ENCODE assay signal across 8 cellular contexts in genomic region chr1:31644560-31645273, GRCh38. TPM values are rescaled to one million over a fixed set of nuclear protein-coding genes. Genes with fewer than 3 reads are reported as not detected.
DNase-seq lines count a peak whose midpoint lies in the region; ATAC-seq and TF ChIP-seq lines count a peak whose summit lies in the region.

Gene PEF1, minus strand, starts transcription at chr1:31644876. Its CDS starts 12 bp downstream, at chr1:31644864.

- TF ChIP-seq POLR2A in esophagus squamous epithelium (IDR thresholded peaks at IDR 0.05), result peak in 2 of 4 donors; percentile 75 to 81

- no peaks in the 10 kb centered on the region for H3K27me3 ChIP-seq in esophagus squamous epithelium

- WGBS in esophagus squamous epithelium, 2 donors, result 0% methylated on average over 6 to 22 of the region's 56 CpGs

- peak within 1 kb of the TSS; percentile 96 for H3K4me3 Mint-ChIP-seq in activated T-helper 1 cell treated with anti-CD3 and anti-CD28 coated beads, Interleukin-12 subunit alpha, Interleukin-12 subunit beta, Interleukin-2, Interleukin-4 antibody, amounts not matched to agents 30 ng/mL and 10 ng/mL and 1 ng/mL, durations not matched to agents 14 hours and 24 hours and 36 hours

- intact Hi-C loops in activated T-helper 1 cell treated with anti-CD3 and anti-CD28 coated beads, Interleukin-12 subunit alpha, Interleukin-12 subunit beta, Interleukin-2, Interleukin-4 antibody, amounts not matched to agents 30 ng/mL and 10 ng/mL and 1 ng/mL, durations not matched to agents 14 hours and 24 hours and 36 hours (cut with micrococcal nuclease), result loop anchor here (1.0 to 10.0 kb wide), 9 partner anchors 144 to 890 kb away; partner anchors contain the start of genes BSDC1, KPNA6, LAPTM5 and PTP4A2
- intact Hi-C loops in esophagus squamous epithelium (cut with DNase I), result no loop called here

- H3K36me3 ChIP-seq in esophagus squamous epithelium, result no peaks in the 10 kb centered on the region

- H3K9me3 Mint-ChIP-seq in activated T-helper 1 cell treated with anti-CD3 and anti-CD28 coated beads, Interleukin-12 subunit alpha, Interleukin-12 subunit beta, Interleukin-2, Interleukin-4 antibody, amounts not matched to agents 30 ng/mL and 10 ng/mL and 1 ng/mL, durations not matched to agents 14 hours and 24 hours and 36 hours, result peaks cover 5% of the 10 kb centered on the region

- H3K9me3 ChIP-seq in esophagus squamous epithelium, result no peaks in the 10 kb centered on the region

- H3K27ac Mint-ChIP-seq in activated T-helper 1 cell treated with anti-CD3 and anti-CD28 coated beads, Interleukin-12 subunit alpha, Interleukin-12 subunit beta, Interleukin-2, Interleukin-4 antibody, amounts not matched to agents 30 ng/mL and 10 ng/mL and 1 ng/mL, durations not matched to agents 14 hours and 24 hours and 36 hours, result peak within 1 kb of the TSS; percentile 100

- H3K4me1 Mint-ChIP-seq in activated T-helper 1 cell treated with anti-CD3 and anti-CD28 coated beads, Interleukin-12 subunit alpha, Interleukin-12 subunit beta, Interleukin-2, Interleukin-4 antibody, amounts not matched to agents 30 ng/mL and 10 ng/mL and 1 ng/mL, durations not matched to agents 14 hours and 24 hours and 36 hours (ENCODE audit: low read depth), result peaks cover 21% of the 10 kb centered on the region

- peak within 1 kb of the TSS; percentile 97 to 100 (median 98) for H3K27ac ChIP-seq in esophagus squamous epithelium

- H3K4me1 ChIP-seq in esophagus squamous epithelium, result peaks cover 13 to 64% (median 24%) of the 10 kb centered on the region in 3 donors

- peak within 1 kb of the TSS; percentile 71 to 95 (median 79) for H3K4me3 ChIP-seq in esophagus squamous epithelium

- TF ChIP-seq CTCF in esophagus squamous epithelium (IDR thresholded peaks at IDR 0.05), result peak in 1 of 6 experiments; percentile 12

- DNase-seq in DMS79 treated with DMSO at 0.1 percent for 48 hours (lab: John Stamatoyannopoulos, UW), result peak; percentile 99
- DNase-seq in Kasumi-1 (lab: John Stamatoyannopoulos, UW), result peak; percentile 93 to 94
- DNase-seq in RPMI7951 (ENCODE audit: low read depth), result peak; percentile 96
- peak; percentile 98 for DNase-seq in activated T-helper 1 cell treated with anti-CD3 and anti-CD28 coated beads, Interleukin-12 subunit alpha, Interleukin-12 subunit beta, Interleukin-2, Interleukin-4 antibody, amounts not matched to agents 30 ng/mL and 10 ng/mL and 1 ng/mL, durations not matched to agents 14 hours and 24 hours and 36 hours (ENCODE audit: low spot score)
- DNase-seq in esophagus squamous epithelium (lab: John Stamatoyannopoulos, UW), result peak; percentile 95
- DNase-seq in myocyte (ENCODE audit: low read depth), result peak; percentile 99
- peak; percentile 97 to 98 for DNase-seq in stimulated activated CD8-positive, alpha-beta memory T cell treated with anti-CD3 and anti-CD28 coated beads, Interleukin-7, amount 100 ng/mL, for 48 hours (ENCODE audit: extremely low read depth in 1 of 2, low read depth in 1 of 2)

- ATAC-seq in GM21825 (IDR thresholded peaks at IDR 0.05; ENCODE audit: unreplicated experiment), result peak; percentile 84

- H3K27me3 Mint-ChIP-seq in activated T-helper 1 cell treated with anti-CD3 and anti-CD28 coated beads, Interleukin-12 subunit alpha, Interleukin-12 subunit beta, Interleukin-2, Interleukin-4 antibody, amounts not matched to agents 30 ng/mL and 10 ng/mL and 1 ng/mL, durations not matched to agents 14 hours and 24 hours and 36 hours (ENCODE audit: insufficient read depth), result peaks cover 2% of the 10 kb centered on the region

- peaks cover 9% of the 10 kb centered on the region for H3K36me3 Mint-ChIP-seq in activated T-helper 1 cell treated with anti-CD3 and anti-CD28 coated beads, Interleukin-12 subunit alpha, Interleukin-12 subunit beta, Interleukin-2, Interleukin-4 antibody, amounts not matched to agents 30 ng/mL and 10 ng/mL and 1 ng/mL, durations not matched to agents 14 hours and 24 hours and 36 hours (ENCODE audit: low read depth)

RNA-seq across cellular contexts. Expression of gene PEF1, which starts in this region (rescaled TPM):
- total RNA-seq in RPMI7951 (2014; rRNA removed; shearing (Covaris generic)), result 114 and 146 TPM in 2 replicates
- 57.6 and 66.1 TPM in 2 replicates for total RNA-seq in activated T-helper 1 cell treated with anti-CD3 and anti-CD28 coated beads, Interleukin-12 subunit alpha, Interleukin-12 subunit beta, Interleukin-2, Interleukin-4 antibody, amounts not matched to agents 30 ng/mL and 10 ng/mL and 1 ng/mL, durations not matched to agents 14 hours and 24 hours and 36 hours
- total RNA-seq in esophagus squamous epithelium (10 to 100 TPM; 59.1 to 69.8 (median 63.6) TPM), myocyte (52.0 and 61.7 TPM in 2 replicates)
- 80.3 TPM for polyA plus RNA-seq in myocyte (2012)

Comparison
In these comparisons a context has a peak if more than half of its experiments do, and no peak if none do; other contexts are left out.
1. Peak in every context shown above with its lines: DNase-seq, ATAC-seq, H3K4me3 ChIP-seq and H3K27ac ChIP-seq.